Comparison of ENCODE assay signal across 1 cellular context in genomic region chr9:110808599-110808980, GRCh38.
TF ChIP-seq lines count a peak whose summit lies in the region.

No MANE protein-coding gene starts in this region.

TF ChIP-seq in GM12878, 131 proteins besides CTCF, POLR2A, EP300 and RAD21 (continued from another document and continues in another):
- TF ChIP-seq USF1 (IDR thresholded peaks at IDR 0.05; ENCODE audit: borderline replicate concordance, extremely low read length, insufficient read depth, low read depth, low read length) = no peak
- TF ChIP-seq NFYA (IDR thresholded peaks at IDR 0.05; ENCODE audit: borderline replicate concordance, low read depth, low read length) = no peak
- TF ChIP-seq ZNF207 (IDR thresholded peaks at IDR 0.05; ENCODE audit: borderline replicate concordance) = no peak
- no peak for TF ChIP-seq HCFC1 (IDR thresholded peaks at IDR 0.05; ENCODE audit: low read length)
- peak; percentile 93; the same call in 1 of the 2 replicates for TF ChIP-seq ASH2L (IDR thresholded peaks at IDR 0.05; ENCODE audit: borderline replicate concordance, low read depth)
- TF ChIP-seq NR2C2 (IDR thresholded peaks at IDR 0.05; ENCODE audit: borderline replicate concordance, control insufficient read depth, insufficient read length, low read depth) = no peak
- TF ChIP-seq ETV6 (conservative IDR thresholded peaks at IDR 0.05 in 1 of 2, IDR thresholded peaks at IDR 0.05 in 1 of 2; ENCODE audit: borderline replicate concordance in 1 of 2, low read depth in 1 of 2) = peak in 1 of 2 experiments; percentile 47; a peak in 1 of 4 replicates
- TF ChIP-seq GABPA (IDR thresholded peaks at IDR 0.05; ENCODE audit: low read depth) = peak; percentile 47; the same call in 1 of the 2 replicates
- no peak for TF ChIP-seq SREBF1 (IDR thresholded peaks at IDR 0.05; ENCODE audit: low read length)
- no peak for TF ChIP-seq NRF1 (conservative IDR thresholded peaks at IDR 0.05; ENCODE audit: low read depth, low read length)
- peak; percentile 69 for TF ChIP-seq NBN (IDR thresholded peaks at IDR 0.05)
- TF ChIP-seq PRDM15 (CRISPR knock-in tag; IDR thresholded peaks at IDR 0.05) = no peak
- peak in 1 of 2 experiments; percentile 91; a peak in 1 of 4 replicates for TF ChIP-seq CEBPB (IDR thresholded peaks at IDR 0.05; ENCODE audit: borderline replicate concordance in 1 of 2, low read depth in 2 of 2, low read length in 2 of 2)
- no peak for TF ChIP-seq BRCA1 (IDR thresholded peaks at IDR 0.05; ENCODE audit: low read depth, low read length)
- peak; percentile 6 to 51; a peak in 1 of 4 replicates for TF ChIP-seq BHLHE40 (IDR thresholded peaks at IDR 0.05; ENCODE audit: borderline replicate concordance in 1 of 2, low read depth in 2 of 2, low read length in 1 of 2)
- TF ChIP-seq, protein P1, sequence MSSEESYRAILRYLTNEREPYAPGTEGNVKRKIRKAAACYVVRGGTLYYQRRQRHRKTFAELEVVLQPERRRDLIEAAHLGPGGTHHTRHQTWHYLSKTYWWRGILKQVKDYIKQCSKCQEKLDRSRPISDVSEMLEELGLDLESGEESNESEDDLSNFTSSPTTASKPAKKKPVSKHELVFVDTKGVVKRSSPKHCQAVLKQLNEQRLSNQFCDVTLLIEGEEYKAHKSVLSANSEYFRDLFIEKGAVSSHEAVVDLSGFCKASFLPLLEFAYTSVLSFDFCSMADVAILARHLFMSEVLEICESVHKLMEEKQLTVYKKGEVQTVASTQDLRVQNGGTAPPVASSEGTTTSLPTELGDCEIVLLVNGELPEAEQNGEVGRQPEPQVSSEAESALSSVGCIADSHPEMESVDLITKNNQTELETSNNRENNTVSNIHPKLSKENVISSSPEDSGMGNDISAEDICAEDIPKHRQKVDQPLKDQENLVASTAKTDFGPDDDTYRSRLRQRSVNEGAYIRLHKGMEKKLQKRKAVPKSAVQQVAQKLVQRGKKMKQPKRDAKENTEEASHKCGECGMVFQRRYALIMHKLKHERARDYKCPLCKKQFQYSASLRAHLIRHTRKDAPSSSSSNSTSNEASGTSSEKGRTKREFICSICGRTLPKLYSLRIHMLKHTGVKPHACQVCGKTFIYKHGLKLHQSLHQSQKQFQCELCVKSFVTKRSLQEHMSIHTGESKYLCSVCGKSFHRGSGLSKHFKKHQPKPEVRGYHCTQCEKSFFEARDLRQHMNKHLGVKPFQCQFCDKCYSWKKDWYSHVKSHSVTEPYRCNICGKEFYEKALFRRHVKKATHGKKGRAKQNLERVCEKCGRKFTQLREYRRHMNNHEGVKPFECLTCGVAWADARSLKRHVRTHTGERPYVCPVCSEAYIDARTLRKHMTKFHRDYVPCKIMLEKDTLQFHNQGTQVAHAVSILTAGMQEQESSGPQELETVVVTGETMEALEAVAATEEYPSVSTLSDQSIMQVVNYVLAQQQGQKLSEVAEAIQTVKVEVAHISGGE (CRISPR knock-in tag; IDR thresholded peaks at IDR 0.05) = no peak
- TF ChIP-seq REST (IDR thresholded peaks at IDR 0.05; ENCODE audit: low read depth, low read length) = no peak; the same call in 1 of the 2 replicates
- TF ChIP-seq SMAD1 (IDR thresholded peaks at IDR 0.05; ENCODE audit: low read depth, partially characterized antibody) = no peak
- peak; percentile 26 to 66; a peak in 2 of 4 replicates for TF ChIP-seq IKZF2 (IDR thresholded peaks at IDR 0.05)
- peak; percentile 85 for TF ChIP-seq ZNF384 (IDR thresholded peaks at IDR 0.05; ENCODE audit: borderline replicate concordance, low read depth, low read length)
- TF ChIP-seq, protein P2, sequence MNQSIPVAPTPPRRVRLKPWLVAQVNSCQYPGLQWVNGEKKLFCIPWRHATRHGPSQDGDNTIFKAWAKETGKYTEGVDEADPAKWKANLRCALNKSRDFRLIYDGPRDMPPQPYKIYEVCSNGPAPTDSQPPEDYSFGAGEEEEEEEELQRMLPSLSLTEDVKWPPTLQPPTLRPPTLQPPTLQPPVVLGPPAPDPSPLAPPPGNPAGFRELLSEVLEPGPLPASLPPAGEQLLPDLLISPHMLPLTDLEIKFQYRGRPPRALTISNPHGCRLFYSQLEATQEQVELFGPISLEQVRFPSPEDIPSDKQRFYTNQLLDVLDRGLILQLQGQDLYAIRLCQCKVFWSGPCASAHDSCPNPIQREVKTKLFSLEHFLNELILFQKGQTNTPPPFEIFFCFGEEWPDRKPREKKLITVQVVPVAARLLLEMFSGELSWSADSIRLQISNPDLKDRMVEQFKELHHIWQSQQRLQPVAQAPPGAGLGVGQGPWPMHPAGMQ (IDR thresholded peaks at IDR 0.05; ENCODE audit: borderline replicate concordance) = no peak
- peak; percentile 64; the same call in 1 of the 2 replicates for TF ChIP-seq PML (IDR thresholded peaks at IDR 0.05; ENCODE audit: low read length)
- TF ChIP-seq EED (IDR thresholded peaks at IDR 0.05; ENCODE audit: low read depth) = peak; percentile 11; the same call in 1 of the 2 replicates
- TF ChIP-seq ZSCAN29 (IDR thresholded peaks at IDR 0.05) = peak; percentile 36
- no peak for TF ChIP-seq SUZ12 (IDR thresholded peaks at IDR 0.05; ENCODE audit: unreplicated experiment)
- no peak for TF ChIP-seq ESRRA (IDR thresholded peaks at IDR 0.05; ENCODE audit: low read length)
- TF ChIP-seq ZNF687 (IDR thresholded peaks at IDR 0.05) = peak; percentile 10; the same call in 1 of the 2 replicates
- TF ChIP-seq HSF1 (IDR thresholded peaks at IDR 0.05; ENCODE audit: low read depth, low read length) = no peak
- TF ChIP-seq SMAD5 (IDR thresholded peaks at IDR 0.05; ENCODE audit: low read depth) = no peak; the same call in 1 of the 2 replicates
- no peak for TF ChIP-seq MYC (IDR thresholded peaks at IDR 0.05; ENCODE audit: insufficient read depth, insufficient read length, insufficient replicate concordance, low read length, severe bottlenecking)
- TF ChIP-seq SPI1 (IDR thresholded peaks at IDR 0.05; ENCODE audit: borderline replicate concordance, insufficient read depth, low read depth, low read length) = no peak
- TF ChIP-seq FOXK2 (IDR thresholded peaks at IDR 0.05) = no peak
- TF ChIP-seq USF2 (IDR thresholded peaks at IDR 0.05; ENCODE audit: borderline replicate concordance, low read depth, low read length) = no peak
- peak; percentile 78; the same call in 1 of the 2 replicates for TF ChIP-seq IRF4 (IDR thresholded peaks at IDR 0.05; ENCODE audit: low read depth, low read length)
- no peak for TF ChIP-seq HDAC2 (IDR thresholded peaks at IDR 0.05)
- TF ChIP-seq CREB1 (IDR thresholded peaks at IDR 0.05; ENCODE audit: low read depth) = peak; percentile 76
- no peak for TF ChIP-seq PBX3 (IDR thresholded peaks at IDR 0.05; ENCODE audit: insufficient replicate concordance, low read depth, low read length)
- TF ChIP-seq TCF7 (IDR thresholded peaks at IDR 0.05; ENCODE audit: borderline replicate concordance) = peak; percentile 73; the same call in 1 of the 2 replicates
